Comparison of ENCODE assay signal across 32 cellular contexts in genomic region chr10:86188796-86189558, GRCh38.
"Had no signal": no experiment of that assay in that cellular context is flagged by ENCODE, and none has a peak within 500 bp of the region (broad histone marks: within the 10 kb centered on the region; RNA-seq: fewer than 3 reads in every experiment).

No MANE protein-coding gene starts in this region.

- H3K27ac ChIP-seq: adrenal gland, ascending aorta, body of pancreas, RWPE1, SJCRH30, VCaP had no signal

- H3K27ac Mint-ChIP-seq: activated CD8-positive, alpha-beta T cell treated with anti-CD3 and anti-CD28 coated beads, Interleukin-2, amount 10 ng/mL, durations not matched to agents 7 days and 5 days; activated naive CD8-positive, alpha-beta T cell treated with anti-CD3 and anti-CD28 coated beads, Interleukin-2, amount 10 ng/mL, durations not matched to agents 7 days and 5 days; activated T-cell treated with anti-CD3 and anti-CD28 coated beads, Interleukin-2, amount 50 U/mL, for 24 hours; activated T-helper 17 cell treated with anti-CD3 and anti-CD28 coated beads, Interleukin-2, amount 50 U/mL, for 72 hours had no signal

- H3K4me3 Mint-ChIP-seq: activated CD8-positive, alpha-beta T cell treated with anti-CD3 and anti-CD28 coated beads, Interleukin-2, amount 10 ng/mL, durations not matched to agents 7 days and 5 days; activated naive CD8-positive, alpha-beta T cell treated with anti-CD3 and anti-CD28 coated beads, Interleukin-2, amount 10 ng/mL, durations not matched to agents 7 days and 5 days; activated T-cell treated with anti-CD3 and anti-CD28 coated beads, Interleukin-2, amount 50 U/mL, for 24 hours; activated T-helper 17 cell treated with anti-CD3 and anti-CD28 coated beads, Interleukin-2, amount 50 U/mL, for 72 hours; central memory CD8-positive, alpha-beta T cell had no signal

- DNase-seq: activated CD4-positive, alpha-beta T cell treated with anti-CD3 and anti-CD28 coated beads for 48 hours; activated CD4-positive, alpha-beta T cell treated with anti-CD3 and anti-CD28 coated beads, Interleukin-2, amount 50 U/mL, for 4 hours; activated CD8-positive, alpha-beta memory T cell treated with anti-CD3 and anti-CD28 coated beads, Interleukin-2, amount 50 U/mL, for 48 hours; activated CD8-positive, alpha-beta T cell treated with anti-CD3 and anti-CD28 coated beads, Interleukin-2, amount 10 ng/mL, durations not matched to agents 7 days and 5 days; activated naive CD4-positive, alpha-beta T cell treated with anti-CD3 and anti-CD28 coated beads, Interleukin-2, amount 50 U/mL, for 16 hours; activated naive CD8-positive, alpha-beta T cell treated with anti-CD3 and anti-CD28 coated beads, Interleukin-2, amount 10 ng/mL, durations not matched to agents 7 days and 5 days; activated T-cell treated with anti-CD3 and anti-CD28 coated beads, Interleukin-2, amount 50 U/mL, for 24 hours; adrenal gland; body of pancreas; IMR-90; Kasumi-1; KBM-7; NCI-H1092; NCI-H1417; NCI-H2029; NCI-H2107; NCI-H345; NCI-H510A; NCI-H526 treated with DMSO at 0.1 percent for 48 hours; NCI-H82; NK-92 treated with Interleukin-12 subunit alpha and Interleukin-12 subunit beta, amount 100 ng/mL, for 24 hours; OCI-M1; Right ventricle myocardium superior; SJCRH30; SK-N-SH; T-helper 1 cell had no signal

- H3K36me3 Mint-ChIP-seq: activated naive CD8-positive, alpha-beta T cell treated with anti-CD3 and anti-CD28 coated beads, Interleukin-2, amount 10 ng/mL, durations not matched to agents 7 days and 5 days had no signal

- H3K4me1 ChIP-seq: adrenal gland, ascending aorta, body of pancreas, SJCRH30 had no signal

- H3K9me3 ChIP-seq: ascending aorta, body of pancreas, SJCRH30, SK-N-SH had no signal

- H3K4me1 Mint-ChIP-seq: activated naive CD8-positive, alpha-beta T cell treated with anti-CD3 and anti-CD28 coated beads, Interleukin-2, amount 10 ng/mL, durations not matched to agents 7 days and 5 days; activated T-helper 17 cell treated with anti-CD3 and anti-CD28 coated beads, Interleukin-2, amount 50 U/mL, for 72 hours; central memory CD8-positive, alpha-beta T cell had no signal

- ATAC-seq: activated CD8-positive, alpha-beta T cell treated with anti-CD3 and anti-CD28 coated beads, Interleukin-2, amount 10 ng/mL, durations not matched to agents 7 days and 5 days; activated T-helper 17 cell treated with anti-CD3 and anti-CD28 coated beads, Interleukin-2, amount 50 U/mL, for 72 hours; body of pancreas; Panc1 had no signal

- H3K4me3 ChIP-seq: adrenal gland, ascending aorta, body of pancreas, SJCRH30 had no signal

- H3K27me3 ChIP-seq: adrenal gland, ascending aorta, body of pancreas, SJCRH30 had no signal

- H3K36me3 ChIP-seq: adrenal gland, ascending aorta, SJCRH30 had no signal

- H3K9me3 Mint-ChIP-seq: activated naive CD8-positive, alpha-beta T cell treated with anti-CD3 and anti-CD28 coated beads, Interleukin-2, amount 10 ng/mL, durations not matched to agents 7 days and 5 days; activated T-cell treated with anti-CD3 and anti-CD28 coated beads, Interleukin-2, amount 50 U/mL, for 24 hours; activated T-helper 17 cell treated with anti-CD3 and anti-CD28 coated beads, Interleukin-2, amount 50 U/mL, for 72 hours; central memory CD8-positive, alpha-beta T cell had no signal
